Comparison of ENCODE assay signal across 8 cellular contexts in genomic region chr6:13710552-13711383, GRCh38. TPM values are rescaled to one million over a fixed set of nuclear protein-coding genes. Genes with fewer than 3 reads are reported as not detected.
DNase-seq lines count a peak whose midpoint lies in the region; ATAC-seq and TF ChIP-seq lines count a peak whose summit lies in the region.

No MANE protein-coding gene starts in this region.

- H3K36me3 ChIP-seq in DOHH2 (ENCODE audit: control insufficient read depth, low read length) = peaks cover 19% of the 10 kb centered on the region
- H3K36me3 ChIP-seq in duodenal mucosa (ENCODE audit: control insufficient read depth in 1 of 2, insufficient read depth in 2 of 2, low read length in 2 of 2) = no peaks in the 10 kb centered on the region
- H3K36me3 ChIP-seq in lower lobe of right lung = no peaks in the 10 kb centered on the region

- H3K36me3 Mint-ChIP-seq in activated CD4-positive, alpha-beta T cell treated with anti-CD3 and anti-CD28 coated beads for 36 hours (ENCODE audit: low read depth) = peaks cover 17% of the 10 kb centered on the region

- H3K9me2 ChIP-seq in DOHH2 (replicated peaks; ENCODE audit: control insufficient read depth, low read length) = no peaks in the 10 kb centered on the region; the same call in 1 of the 2 replicates

- H3K4me3 Mint-ChIP-seq in activated CD4-positive, alpha-beta T cell treated with anti-CD3 and anti-CD28 coated beads for 36 hours = peak overlapping the region; percentile 85

- no peaks in the 10 kb centered on the region for H3K9me3 Mint-ChIP-seq in activated CD4-positive, alpha-beta T cell treated with anti-CD3 and anti-CD28 coated beads for 36 hours (ENCODE audit: low read depth)

- H3K27ac Mint-ChIP-seq in activated CD4-positive, alpha-beta T cell treated with anti-CD3 and anti-CD28 coated beads for 36 hours = peak overlapping the region; percentile 82

- H3K27me3 Mint-ChIP-seq in activated CD4-positive, alpha-beta T cell treated with anti-CD3 and anti-CD28 coated beads for 36 hours = no peaks in the 10 kb centered on the region

- H3K4me2 ChIP-seq in DOHH2 (ENCODE audit: low read length) = peak overlapping the region; percentile 94

- peaks cover 45% of the 10 kb centered on the region for H3K4me1 Mint-ChIP-seq in activated CD4-positive, alpha-beta T cell treated with anti-CD3 and anti-CD28 coated beads for 36 hours

- H3K27ac ChIP-seq in DOHH2 (ENCODE audit: low read depth, low read length) (peak overlapping the region; percentile 69), duodenal mucosa (ENCODE audit: low read depth, low read length) (peak overlapping the region; percentile 82), lower lobe of right lung (peak overlapping the region; percentile 89)

- peaks cover 52% of the 10 kb centered on the region for H3K79me2 ChIP-seq in DOHH2 (ENCODE audit: control insufficient read depth, low read length)

- CTCF ChIA-PET in activated CD4-positive, alpha-beta T cell treated with anti-CD3 and anti-CD28 coated beads for 36 hours (lab: Charles Lee) = interaction anchor here (0.7 to 2.7 kb wide), 17 partner anchors 10 to 336 kb away, joined by 3 to 16 read pairs (median 3); partner anchors contain the start of genes NOL7 and SIRT5

- H3K4me1 ChIP-seq in DOHH2 (ENCODE audit: control insufficient read depth, low read length) = peaks cover 28% of the 10 kb centered on the region
- peaks cover 17 to 28% of the 10 kb centered on the region in 2 donors for H3K4me1 ChIP-seq in duodenal mucosa (ENCODE audit: control insufficient read depth in 1 of 2, insufficient read depth in 2 of 2, low read length in 2 of 2)
- H3K4me1 ChIP-seq in lower lobe of right lung = peaks cover 35% of the 10 kb centered on the region

- no peaks in the 10 kb centered on the region for H3K9me3 ChIP-seq in DOHH2 (ENCODE audit: control insufficient read depth, insufficient read depth, low read length)
- H3K9me3 ChIP-seq in duodenal mucosa (ENCODE audit: control insufficient read depth in 1 of 2, low read length in 2 of 2) = no peaks in the 10 kb centered on the region
- no peaks in the 10 kb centered on the region for H3K9me3 ChIP-seq in lower lobe of right lung

- H3K27me3 ChIP-seq in DOHH2 (ENCODE audit: control insufficient read depth, low read length) = no peaks in the 10 kb centered on the region
- H3K27me3 ChIP-seq in duodenal mucosa (ENCODE audit: control insufficient read depth in 1 of 2, insufficient read depth in 2 of 2, low read length in 2 of 2) = no peaks in the 10 kb centered on the region
- no peaks in the 10 kb centered on the region for H3K27me3 ChIP-seq in lower lobe of right lung (ENCODE audit: low read depth)

- intact Hi-C loops in activated CD4-positive, alpha-beta T cell treated with anti-CD3 and anti-CD28 coated beads for 36 hours (cut with DNase I, micrococcal nuclease) = loop anchor here (1.0 to 5.0 kb wide), 11 partner anchors 42 to 1698 kb away; partner anchors contain the start of genes HIVEP1 (in 1 of the 2), MCUR1 (in 1 of the 2), NOL7 (in 1 of the 2) and TBC1D7 (in 1 of the 2)
- intact Hi-C loops in lower lobe of right lung (cut with DNase I) = no loop called here

- ATAC-seq in GM21619 (IDR thresholded peaks at IDR 0.05; ENCODE audit: unreplicated experiment) (peak; percentile 6), lower lobe of right lung (peak; percentile 40 to 48)
- no peak for ATAC-seq in activated CD4-positive, alpha-beta T cell treated with anti-CD3 and anti-CD28 coated beads for 36 hours

- peaks cover 14% of the 10 kb centered on the region for H3F3A ChIP-seq in DOHH2 (ENCODE audit: control insufficient read depth, insufficient read depth)

- no peak for TF ChIP-seq CTCF in DOHH2 (IDR thresholded peaks at IDR 0.05; ENCODE audit: low read depth, low read length, poor library complexity, severe bottlenecking)
- TF ChIP-seq CTCF in lower lobe of right lung (IDR thresholded peaks at IDR 0.05) = no peak

- H3K4me3 ChIP-seq in DOHH2 (ENCODE audit: low read length) (peak overlapping the region; percentile 85), duodenal mucosa (ENCODE audit: low read depth in 1 of 2, low read length in 2 of 2) (peak overlapping the region; percentile 78 to 91), lower lobe of right lung (peak overlapping the region; percentile 85)
- peak overlapping the region; percentile 65 for H3K4me3 ChIP-seq in Jurkat, Clone E6-1 (ENCODE audit: low read length)

- H4K20me1 ChIP-seq in DOHH2 (ENCODE audit: control insufficient read depth, insufficient read depth, low read depth, low read length) = peaks cover 7% of the 10 kb centered on the region

- POLR2A ChIA-PET in activated CD4-positive, alpha-beta T cell treated with anti-CD3 and anti-CD28 coated beads for 36 hours (lab: Charles Lee) = interaction anchor here (0.9 to 2.6 kb wide), 2 partner anchors 96 to 136 kb away, joined by 6 read pairs; partner anchors contain the start of genes NOL7 and SIRT5

- DNase-seq in Jurkat, Clone E6-1 (ENCODE audit: low read depth, low spot score) = no peak
- DNase-seq in activated CD4-positive, alpha-beta T cell treated with anti-CD3 and anti-CD28 coated beads for 36 hours = peak; percentile 66
- peak; percentile 71 for DNase-seq in lower lobe of right lung
- peak in 4 of 6 experiments; percentile 24 to 41 (median 38) for DNase-seq in stimulated activated naive CD4-positive, alpha-beta T cell (lab: John Stamatoyannopoulos, UW)
- no peak for DNase-seq in HPDE6-E6E7 (ENCODE audit: extremely low spot score)

- H3K9ac ChIP-seq in duodenal mucosa (ENCODE audit: low read depth in 1 of 2, low read length in 2 of 2) = peak overlapping the region; percentile 81

RNA-seq across cellular contexts. Expression of gene RANBP9, which starts 0.9 kb away (rescaled TPM):
- 53.6 TPM for polyA plus RNA-seq in Jurkat, Clone E6-1 (2012; ENCODE audit: insufficient read depth, insufficient read length)
- total RNA-seq in activated CD4-positive, alpha-beta T cell treated with anti-CD3 and anti-CD28 coated beads for 36 hours = 10 to 100 TPM; 50.8 to 65.0 TPM
- total RNA-seq in lower lobe of right lung = 37.0 TPM

Comparison
In these comparisons a context has a peak if more than half of its experiments do, and no peak if none do; other contexts are left out.
1. DNase-seq: peak in activated CD4-positive, alpha-beta T cell treated with anti-CD3 and anti-CD28 coated beads for 36 hours (single experiment), lower lobe of right lung (single experiment) and stimulated activated naive CD4-positive, alpha-beta T cell (4 of 6); none in Jurkat, Clone E6-1 (single experiment) and HPDE6-E6E7 (single experiment).
2. Peak in every context shown above with its lines, with median percentiles within 50 percentile points of each other: H3K27ac ChIP-seq and H3K4me3 ChIP-seq.